In genomic region chr19:41883821-41884733, GRCh38 we compare ENCODE assay signal across 1 cellular context.
TF ChIP-seq lines count a peak whose summit lies in the region.

No MANE protein-coding gene starts in this region.

TF ChIP-seq in GM23338, 12 proteins besides CTCF, POLR2A, EP300 and RAD21 (continued from another document):
- TF ChIP-seq ZNF331 (CRISPR knock-in tag; IDR thresholded peaks at IDR 0.05; ENCODE audit: low read depth) (no peak), REST (IDR thresholded peaks at IDR 0.05; ENCODE audit: unreplicated experiment) (no peak), STAT1 (IDR thresholded peaks at IDR 0.05; ENCODE audit: unreplicated experiment) (no peak), POLR2AphosphoS5 (IDR thresholded peaks at IDR 0.05; ENCODE audit: low read depth) (peak; percentile 67), CREB1 (CRISPR knock-in tag; IDR thresholded peaks at IDR 0.05; ENCODE audit: low read depth) (peak; percentile 77), JUNB (IDR thresholded peaks at IDR 0.05; ENCODE audit: unreplicated experiment) (no peak), NANOG (IDR thresholded peaks at IDR 0.05; ENCODE audit: borderline replicate concordance) (no peak)
